Comparison of ENCODE assay signal across 2 cellular contexts in the genomic region with DNA sequence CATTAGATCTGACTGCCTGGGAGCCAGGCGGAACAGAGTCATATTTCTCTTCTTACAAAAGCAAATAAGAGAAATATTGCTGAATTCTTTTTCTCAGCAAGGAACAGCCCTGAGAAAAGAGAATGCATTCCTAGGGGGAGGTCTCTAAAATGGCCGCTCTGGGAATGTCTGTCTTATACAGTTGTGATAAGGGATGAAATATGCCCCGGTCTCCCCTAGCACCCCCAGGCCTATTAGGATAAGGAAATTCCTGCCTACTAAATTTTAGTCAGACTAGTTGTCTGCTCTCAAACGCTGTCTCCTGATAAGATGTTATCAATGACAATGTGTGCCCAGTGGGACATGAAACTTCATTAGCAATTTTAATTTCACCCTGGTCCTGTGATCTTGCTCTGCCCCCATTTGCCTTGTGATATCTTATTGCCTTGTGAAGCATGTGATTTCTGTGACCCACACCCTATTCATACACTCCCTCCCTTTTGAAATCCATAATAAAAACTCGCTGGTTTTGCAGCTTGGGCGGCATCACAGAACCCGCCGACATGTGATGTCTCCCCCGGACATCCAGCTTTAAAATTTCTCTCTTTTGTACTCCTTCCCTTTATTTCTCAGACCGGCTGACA.
TF ChIP-seq lines count a peak whose summit lies in the region.
"Not testable (repeated sequence)": the region's sequence is repeated elsewhere in the genome, so short reads cannot be mapped to it uniquely, and the experiment has no call there.

No MANE protein-coding gene starts in this region.

TF ChIP-seq in HEK293, 187 proteins besides CTCF, POLR2A, EP300 and RAD21 (continued from another document and continues in another):
- TF ChIP-seq, protein P1, sequence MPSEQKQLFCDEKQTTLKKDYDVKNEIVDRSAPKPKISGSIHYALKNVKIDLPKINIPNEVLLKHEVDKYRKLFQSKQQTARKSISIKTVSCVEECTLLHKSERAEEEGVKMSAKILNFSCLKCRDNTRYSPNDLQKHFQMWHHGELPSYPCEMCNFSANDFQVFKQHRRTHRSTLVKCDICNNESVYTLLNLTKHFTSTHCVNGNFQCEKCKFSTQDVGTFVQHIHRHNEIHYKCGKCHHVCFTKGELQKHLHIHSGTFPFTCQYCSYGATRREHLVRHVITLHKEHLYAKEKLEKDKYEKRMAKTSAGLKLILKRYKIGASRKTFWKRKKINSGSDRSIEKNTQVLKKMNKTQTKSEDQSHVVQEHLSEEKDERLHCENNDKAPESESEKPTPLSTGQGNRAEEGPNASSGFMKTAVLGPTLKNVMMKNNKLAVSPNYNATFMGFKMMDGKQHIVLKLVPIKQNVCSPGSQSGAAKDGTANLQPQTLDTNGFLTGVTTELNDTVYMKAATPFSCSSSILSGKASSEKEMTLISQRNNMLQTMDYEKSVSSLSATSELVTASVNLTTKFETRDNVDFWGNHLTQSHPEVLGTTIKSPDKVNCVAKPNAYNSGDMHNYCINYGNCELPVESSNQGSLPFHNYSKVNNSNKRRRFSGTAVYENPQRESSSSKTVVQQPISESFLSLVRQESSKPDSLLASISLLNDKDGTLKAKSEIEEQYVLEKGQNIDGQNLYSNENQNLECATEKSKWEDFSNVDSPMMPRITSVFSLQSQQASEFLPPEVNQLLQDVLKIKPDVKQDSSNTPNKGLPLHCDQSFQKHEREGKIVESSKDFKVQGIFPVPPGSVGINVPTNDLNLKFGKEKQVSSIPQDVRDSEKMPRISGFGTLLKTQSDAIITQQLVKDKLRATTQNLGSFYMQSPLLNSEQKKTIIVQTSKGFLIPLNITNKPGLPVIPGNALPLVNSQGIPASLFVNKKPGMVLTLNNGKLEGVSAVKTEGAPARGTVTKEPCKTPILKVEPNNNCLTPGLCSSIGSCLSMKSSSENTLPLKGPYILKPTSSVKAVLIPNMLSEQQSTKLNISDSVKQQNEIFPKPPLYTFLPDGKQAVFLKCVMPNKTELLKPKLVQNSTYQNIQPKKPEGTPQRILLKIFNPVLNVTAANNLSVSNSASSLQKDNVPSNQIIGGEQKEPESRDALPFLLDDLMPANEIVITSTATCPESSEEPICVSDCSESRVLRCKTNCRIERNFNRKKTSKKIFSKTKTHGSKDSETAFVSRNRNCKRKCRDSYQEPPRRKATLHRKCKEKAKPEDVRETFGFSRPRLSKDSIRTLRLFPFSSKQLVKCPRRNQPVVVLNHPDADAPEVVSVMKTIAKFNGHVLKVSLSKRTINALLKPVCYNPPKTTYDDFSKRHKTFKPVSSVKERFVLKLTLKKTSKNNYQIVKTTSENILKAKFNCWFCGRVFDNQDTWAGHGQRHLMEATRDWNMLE (tag by site-specific recombination; conservative IDR thresholded peaks at IDR 0.05; ENCODE audit: low read depth): peak; percentile 53; the same call in 1 of the 2 replicates
- TF ChIP-seq ZNF510 (tag by site-specific recombination; IDR thresholded peaks at IDR 0.05; ENCODE audit: insufficient replicate concordance): peak; percentile 40
- TF ChIP-seq ZNF585B (tag by site-specific recombination; IDR thresholded peaks at IDR 0.05): 0 out of 2 replicates have a peak, but pooled peaks have one; percentile 15
- 0 out of 2 replicates have a peak, but pooled peaks have one; percentile 26 for TF ChIP-seq ZNF350 (tag by site-specific recombination; IDR thresholded peaks at IDR 0.05)
- TF ChIP-seq ZNF529 (tag by site-specific recombination; IDR thresholded peaks at IDR 0.05; ENCODE audit: insufficient replicate concordance): peak; percentile 70
- TF ChIP-seq SETDB1 (IDR thresholded peaks at IDR 0.05; ENCODE audit: insufficient read length, low read length): peak; percentile 99
- TF ChIP-seq ZNF280D (tag by site-specific recombination; IDR thresholded peaks at IDR 0.05): peak; percentile 93
- 0 out of 2 replicates have a peak, but pooled peaks have one; percentile 49 for TF ChIP-seq ZNF639 (tag by site-specific recombination; IDR thresholded peaks at IDR 0.05)
- peak; percentile 19; the same call in 1 of the 2 replicates for TF ChIP-seq TRIM28 (IDR thresholded peaks at IDR 0.05; ENCODE audit: borderline replicate concordance, low read length)
- TF ChIP-seq ZNF626 (tag by site-specific recombination; IDR thresholded peaks at IDR 0.05): peak; percentile 97

TF ChIP-seq in K562, 482 proteins besides CTCF, POLR2A, EP300 and RAD21 (continued from another document):
- TF ChIP-seq ZNF280B (CRISPR knock-in tag; IDR thresholded peaks at IDR 0.05) (peak; percentile 81), CBX5 (IDR thresholded peaks at IDR 0.05; ENCODE audit: borderline replicate concordance, low read depth) (peak; percentile 96), TRIM24 (IDR thresholded peaks at IDR 0.05) (peak; percentile 28 to 60; a peak in 3 of 4 replicates), ZEB2 (IDR thresholded peaks at IDR 0.05) (peak; percentile 52; the same call in 1 of the 2 replicates), CBX1 (IDR thresholded peaks at IDR 0.05; ENCODE audit: low read depth) (peak; percentile 76; the same call in 1 of the 2 replicates), TEAD4 (IDR thresholded peaks at IDR 0.05; ENCODE audit: low read length) (peak; percentile 11; the same call in 1 of the 2 replicates), TRIM28 (IDR thresholded peaks at IDR 0.05) (peak; percentile 96)
- TF ChIP-seq TEAD4 (CRISPR knock-in tag; IDR thresholded peaks at IDR 0.05; ENCODE audit: borderline replicate concordance): not testable (repeated sequence)
